Comparison of ENCODE assay signal across 10 cellular contexts in genomic region chrX:131854586-131854985, GRCh38.
DNase-seq lines count a peak whose midpoint lies in the region; TF ChIP-seq lines count a peak whose summit lies in the region.
"Had no signal": no experiment of that assay in that cellular context is flagged by ENCODE, and none has a peak within 500 bp of the region (broad histone marks: within the 10 kb centered on the region; RNA-seq: fewer than 3 reads in every experiment).

No MANE protein-coding gene starts in this region.

- no peaks in the 10 kb centered on the region for H3F3A ChIP-seq in neural cell (ENCODE audit: insufficient read depth, low read length, poor library complexity, severe bottlenecking)

- TF ChIP-seq CTCF in cardiac fibroblast (IDR thresholded peaks at IDR 0.05; ENCODE audit: low read depth, low read length) (no peak), neural cell (IDR thresholded peaks at IDR 0.05; ENCODE audit: poor library complexity, severe bottlenecking) (peak; percentile 57)

- TF ChIP-seq RAD21 in neural cell (conservative IDR thresholded peaks at IDR 0.05), result peak; percentile 64

- H3K27ac ChIP-seq in neural cell (ENCODE audit: low read length), result no peak overlapping the region
- H3K27ac ChIP-seq: body of pancreas had no signal

- no peak overlapping the region for H3K4me2 ChIP-seq in neural cell (ENCODE audit: low read length)

- no peak for TF ChIP-seq EP300 in neural cell (conservative IDR thresholded peaks at IDR 0.05; ENCODE audit: poor library complexity, severe bottlenecking)

- DNase-seq in Daoy (ENCODE audit: low read depth) (peak; percentile 2), NAMALWA (ENCODE audit: low spot score) (peak; percentile 45), cardiac fibroblast (ENCODE audit: low read depth in 2 of 2) (peak; percentile 14 to 28), NCI-H446 treated with DMSO at 0.1 percent for 48 hours (lab: John Stamatoyannopoulos, UW) (no peak)
- DNase-seq in activated CD4-positive, alpha-beta T cell treated with anti-CD3 and anti-CD28 coated beads for 48 hours, result no peak
- no peak for DNase-seq in effector CD8-positive, alpha-beta T cell (lab: John Stamatoyannopoulos, UW)
- DNase-seq: body of pancreas; NCI-H1417 treated with DMSO at 0.1 percent for 48 hours; stimulated activated naive CD8-positive, alpha-beta T cell treated with anti-CD3 and anti-CD28 coated beads, Interleukin-15, amount 100 ng/mL, for 72 hours had no signal

- no peaks in the 10 kb centered on the region for H3K9me3 ChIP-seq in neural cell (ENCODE audit: low read length)
- H3K9me3 ChIP-seq: body of pancreas had no signal

- no peak overlapping the region for H3K9ac ChIP-seq in neural cell (ENCODE audit: low read length)

- no peaks in the 10 kb centered on the region for H3K27me3 ChIP-seq in neural cell (ENCODE audit: insufficient read depth, low read depth, low read length)
- H3K27me3 ChIP-seq: body of pancreas had no signal

- H4K20me1 ChIP-seq in neural cell (ENCODE audit: insufficient read depth), result no peaks in the 10 kb centered on the region

- no peaks in the 10 kb centered on the region for H3K9me2 ChIP-seq in neural cell (ENCODE audit: insufficient read depth, low read length)

- H3K79me2 ChIP-seq in neural cell (replicated peaks; ENCODE audit: insufficient read depth, low read length), result no peaks in the 10 kb centered on the region

- no peak overlapping the region for H2AFZ ChIP-seq in neural cell (ENCODE audit: low read depth, low read length)

- H3K36me3 ChIP-seq in neural cell (ENCODE audit: insufficient read depth, low read length), result no peaks in the 10 kb centered on the region

- H3K4me3 ChIP-seq in cardiac fibroblast (replicated peaks in 1 of 2; ENCODE audit: low read depth in 2 of 2, low read length in 2 of 2) (no peak overlapping the region), neural cell (ENCODE audit: low read length) (no peak overlapping the region)
- H3K4me3 ChIP-seq: body of pancreas had no signal

TF ChIP-seq in neural cell, 6 proteins besides CTCF, POLR2A, EP300 and RAD21:
- peak; percentile 68 for TF ChIP-seq SMC3 (conservative IDR thresholded peaks at IDR 0.05; ENCODE audit: poor library complexity)
- TF ChIP-seq POLR2AphosphoS5 (IDR thresholded peaks at IDR 0.05), result no peak

Comparison
In these comparisons a context has a peak if more than half of its experiments do, and no peak if none do; other contexts are left out.
1. DNase-seq: peak in Daoy (single experiment), NAMALWA (single experiment) and cardiac fibroblast (2 of 2); none in activated CD4-positive, alpha-beta T cell treated with anti-CD3 and anti-CD28 coated beads for 48 hours (single experiment), effector CD8-positive, alpha-beta T cell (single experiment) and NCI-H446 treated with DMSO at 0.1 percent for 48 hours (single experiment).